In the genomic region with DNA sequence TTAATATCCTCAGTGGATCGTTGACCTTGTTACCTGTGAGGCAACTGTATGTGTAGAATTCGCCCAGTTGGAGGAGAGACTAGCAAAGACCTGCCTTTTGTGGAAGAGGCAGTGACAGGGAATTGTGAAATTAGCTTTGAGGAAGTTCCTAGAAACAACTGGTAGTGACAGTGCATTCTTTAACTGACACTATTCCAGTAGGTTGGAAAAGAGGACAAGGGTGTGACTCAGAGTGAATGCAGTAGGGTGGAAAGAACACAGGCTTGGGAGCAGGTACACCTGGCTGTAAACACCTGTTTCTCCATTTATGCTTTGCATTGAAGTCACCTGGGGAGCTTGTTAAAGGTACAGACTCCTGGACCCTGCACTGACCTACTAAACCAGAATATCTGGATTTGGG, we compare ENCODE assay signal across 16 cellular contexts.
A peak's percentile ranks its signal among the peaks of the same experiment; 100 is the strongest.
DNase-seq lines count a peak whose midpoint lies in the region; ATAC-seq and TF ChIP-seq lines count a peak whose summit lies in the region.
"Had no signal": no experiment of that assay in that cellular context is flagged by ENCODE, and none has a peak within 500 bp of the region (broad histone marks: within the 10 kb centered on the region; RNA-seq: fewer than 3 reads in every experiment).

No MANE protein-coding gene starts in this region.

- TF ChIP-seq CTCF in GM23338 (conservative IDR thresholded peaks at IDR 0.05; ENCODE audit: low read depth in 2 of 2) (no peak), WTC11 (IDR thresholded peaks at IDR 0.05) (no peak)

- intact Hi-C loops in left cardiac atrium (cut with DNase I) = no loop called here

- H3K79me2 ChIP-seq in GM23338 (replicated peaks; ENCODE audit: insufficient read depth) = no peaks in the 10 kb centered on the region

- H2AFZ ChIP-seq in GM23338 = no peak overlapping the region

- H3F3A ChIP-seq in GM23338 (replicated peaks; ENCODE audit: low read depth) = 0 out of 2 replicates have a peak, but pooled peaks cover 9% of the 10 kb centered on the region

- peaks cover 29% of the 10 kb centered on the region; the same call in 1 of the 2 replicates for H4K20me1 ChIP-seq in GM23338 (replicated peaks; ENCODE audit: insufficient read depth)

- H3K4me1 Mint-ChIP-seq in GM23338 = peaks cover 33% of the 10 kb centered on the region
- H3K4me1 Mint-ChIP-seq in WTC11 = peaks cover 40% of the 10 kb centered on the region
- peaks cover 5 to 16% (median 13%) of the 10 kb centered on the region in 3 donors for H3K4me1 Mint-ChIP-seq in naive B cell

- no peaks in the 10 kb centered on the region for H3K36me3 ChIP-seq in GM23338 (ENCODE audit: insufficient read depth)
- H3K36me3 ChIP-seq: BLaER1 treated with 17β-estradiol and CSF1 and Interleukin-3, amounts not matched to agents 10 nM and 100 nM; SJCRH30 had no signal

- ATAC-seq in GM23338 (no peak), WTC11 (no peak), naive B cell (ENCODE audit: low read depth in 2 of 2) (no peak), GM18907 (IDR thresholded peaks at IDR 0.05; ENCODE audit: unreplicated experiment) (no peak), GM18873 (IDR thresholded peaks at IDR 0.05; ENCODE audit: low FRiP score, unreplicated experiment) (no peak), left cardiac atrium (no peak)
- ATAC-seq: left ventricle myocardium superior had no signal

- no peaks in the 10 kb centered on the region for H3K36me3 Mint-ChIP-seq in GM23338 (ENCODE audit: low read depth)
- H3K36me3 Mint-ChIP-seq in WTC11 = no peaks in the 10 kb centered on the region
- H3K36me3 Mint-ChIP-seq in naive B cell = no peaks in the 10 kb centered on the region
- H3K36me3 Mint-ChIP-seq: activated naive CD4-positive, alpha-beta T cell treated with anti-CD3 and anti-CD28 coated beads, Interleukin-2, amount 10 ng/mL, durations not matched to agents 7 days and 5 days had no signal

- H3K4me1 ChIP-seq in GM23338 (ENCODE audit: insufficient read depth) = peaks cover 21% of the 10 kb centered on the region
- H3K4me1 ChIP-seq: SJCRH30 had no signal

- H3K4me3 ChIP-seq in GM23338 = peak overlapping the region; percentile 79; the same call in 1 of the 2 replicates
- H3K4me3 ChIP-seq: SJCRH30 had no signal

- H3K27me3 Mint-ChIP-seq in GM23338 (ENCODE audit: insufficient read depth, low read depth, poor library complexity) (peaks cover 38% of the 10 kb centered on the region), WTC11 (ENCODE audit: low read depth) (peaks cover 54% of the 10 kb centered on the region), naive B cell (peaks cover 44 to 45% (median 44%) of the 10 kb centered on the region in 3 donors)

- H3K9me3 Mint-ChIP-seq in GM23338 = no peaks in the 10 kb centered on the region; the same call in 2 of the 3 replicates
- H3K9me3 Mint-ChIP-seq in WTC11 = no peaks in the 10 kb centered on the region
- no peaks in the 10 kb centered on the region for H3K9me3 Mint-ChIP-seq in naive B cell
- H3K9me3 Mint-ChIP-seq: activated naive CD4-positive, alpha-beta T cell treated with anti-CD3 and anti-CD28 coated beads, Interleukin-2, amount 10 ng/mL, durations not matched to agents 7 days and 5 days had no signal

- H3K27me3 ChIP-seq in GM23338 (ENCODE audit: insufficient read depth) = peaks cover 57% of the 10 kb centered on the region
- H3K27me3 ChIP-seq: SJCRH30 had no signal

- H3K4me3 Mint-ChIP-seq in GM23338 (peak overlapping the region; percentile 14; the same call in 2 of the 3 replicates), WTC11 (peak overlapping the region; percentile 84), naive B cell (peak overlapping the region in 6 of 8 donors; percentile 59 to 94 (median 86))
- H3K4me3 Mint-ChIP-seq: activated naive CD4-positive, alpha-beta T cell treated with anti-CD3 and anti-CD28 coated beads, Interleukin-2, amount 10 ng/mL, durations not matched to agents 7 days and 5 days had no signal

- DNase-seq in GM23338 (ENCODE audit: low spot score) = no peak
- DNase-seq in NCI-H146 (lab: John Stamatoyannopoulos, UW) = peak; percentile 81
- no peak for DNase-seq in WTC11 (ENCODE audit: low spot score)
- DNase-seq in naive B cell = no peak
- DNase-seq in kidney glomerular epithelial cell (lab: John Stamatoyannopoulos, UW) = no peak
- DNase-seq in left cardiac atrium = no peak
- DNase-seq: activated naive CD4-positive, alpha-beta T cell treated with anti-CD3 and anti-CD28 coated beads, Interleukin-2, amount 10 ng/mL, durations not matched to agents 7 days and 5 days; central memory CD4-positive, alpha-beta T cell; GDM1; left ventricle myocardium superior; MM.1S; NCI-H510A treated with DMSO at 0.1 percent for 48 hours; SJCRH30 had no signal

- POLR2A ChIA-PET in WTC11 (lab: Charles Lee) = no interaction called here

- CTCF ChIA-PET in WTC11 (lab: Charles Lee) = interaction anchor here (1.2 kb wide), 1 partner anchor 56 kb away, joined by 4 read pairs; no protein-coding TSS in a partner anchor

- H3K4me2 ChIP-seq in GM23338 = peak overlapping the region; percentile 92; the same call in 1 of the 2 replicates

- no peak overlapping the region for H3K27ac ChIP-seq in GM23338 (ENCODE audit: low read depth)
- H3K27ac ChIP-seq: BLaER1 treated with 17β-estradiol and CSF1 and Interleukin-3, amounts not matched to agents 10 nM and 100 nM; SJCRH30 had no signal

- H3K27ac Mint-ChIP-seq in GM23338 = no peak overlapping the region
- H3K27ac Mint-ChIP-seq in WTC11 = no peak overlapping the region
- H3K27ac Mint-ChIP-seq in naive B cell = no peak overlapping the region
- H3K27ac Mint-ChIP-seq: activated naive CD4-positive, alpha-beta T cell treated with anti-CD3 and anti-CD28 coated beads, Interleukin-2, amount 10 ng/mL, durations not matched to agents 7 days and 5 days had no signal

- no peaks in the 10 kb centered on the region for H3K9me2 ChIP-seq in GM23338 (ENCODE audit: insufficient read depth)

TF ChIP-seq in GM23338, 12 proteins besides CTCF, POLR2A, EP300 and RAD21 (continues in another document):
- TF ChIP-seq POLR2AphosphoS5 (IDR thresholded peaks at IDR 0.05; ENCODE audit: low read depth) (no peak), NANOG (IDR thresholded peaks at IDR 0.05; ENCODE audit: borderline replicate concordance) (no peak)

TF ChIP-seq in WTC11, 78 proteins besides CTCF, POLR2A, EP300 and RAD21 (continues in another document):
- TF ChIP-seq ELF4 (CRISPR knock-in tag; IDR thresholded peaks at IDR 0.05; ENCODE audit: low read depth) = no peak
- TF ChIP-seq ZNF219 (CRISPR knock-in tag; IDR thresholded peaks at IDR 0.05; ENCODE audit: borderline replicate concordance) = no peak
- TF ChIP-seq MXD4 (CRISPR knock-in tag; IDR thresholded peaks at IDR 0.05; ENCODE audit: borderline replicate concordance) = no peak
- TF ChIP-seq, protein P1, sequence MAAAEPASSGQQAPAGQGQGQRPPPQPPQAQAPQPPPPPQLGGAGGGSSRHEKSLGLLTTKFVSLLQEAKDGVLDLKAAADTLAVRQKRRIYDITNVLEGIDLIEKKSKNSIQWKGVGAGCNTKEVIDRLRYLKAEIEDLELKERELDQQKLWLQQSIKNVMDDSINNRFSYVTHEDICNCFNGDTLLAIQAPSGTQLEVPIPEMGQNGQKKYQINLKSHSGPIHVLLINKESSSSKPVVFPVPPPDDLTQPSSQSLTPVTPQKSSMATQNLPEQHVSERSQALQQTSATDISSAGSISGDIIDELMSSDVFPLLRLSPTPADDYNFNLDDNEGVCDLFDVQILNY (CRISPR knock-in tag; IDR thresholded peaks at IDR 0.05) = no peak
- TF ChIP-seq, protein P2, sequence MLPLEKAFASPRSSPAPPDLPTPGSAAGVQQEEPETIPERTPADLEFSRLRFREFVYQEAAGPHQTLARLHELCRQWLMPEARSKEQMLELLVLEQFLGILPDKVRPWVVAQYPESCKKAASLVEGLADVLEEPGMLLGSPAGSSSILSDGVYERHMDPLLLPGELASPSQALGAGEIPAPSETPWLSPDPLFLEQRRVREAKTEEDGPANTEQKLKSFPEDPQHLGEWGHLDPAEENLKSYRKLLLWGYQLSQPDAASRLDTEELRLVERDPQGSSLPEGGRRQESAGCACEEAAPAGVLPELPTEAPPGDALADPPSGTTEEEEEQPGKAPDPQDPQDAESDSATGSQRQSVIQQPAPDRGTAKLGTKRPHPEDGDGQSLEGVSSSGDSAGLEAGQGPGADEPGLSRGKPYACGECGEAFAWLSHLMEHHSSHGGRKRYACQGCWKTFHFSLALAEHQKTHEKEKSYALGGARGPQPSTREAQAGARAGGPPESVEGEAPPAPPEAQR (CRISPR knock-in tag; IDR thresholded peaks at IDR 0.05) = no peak
- TF ChIP-seq, protein P3, sequence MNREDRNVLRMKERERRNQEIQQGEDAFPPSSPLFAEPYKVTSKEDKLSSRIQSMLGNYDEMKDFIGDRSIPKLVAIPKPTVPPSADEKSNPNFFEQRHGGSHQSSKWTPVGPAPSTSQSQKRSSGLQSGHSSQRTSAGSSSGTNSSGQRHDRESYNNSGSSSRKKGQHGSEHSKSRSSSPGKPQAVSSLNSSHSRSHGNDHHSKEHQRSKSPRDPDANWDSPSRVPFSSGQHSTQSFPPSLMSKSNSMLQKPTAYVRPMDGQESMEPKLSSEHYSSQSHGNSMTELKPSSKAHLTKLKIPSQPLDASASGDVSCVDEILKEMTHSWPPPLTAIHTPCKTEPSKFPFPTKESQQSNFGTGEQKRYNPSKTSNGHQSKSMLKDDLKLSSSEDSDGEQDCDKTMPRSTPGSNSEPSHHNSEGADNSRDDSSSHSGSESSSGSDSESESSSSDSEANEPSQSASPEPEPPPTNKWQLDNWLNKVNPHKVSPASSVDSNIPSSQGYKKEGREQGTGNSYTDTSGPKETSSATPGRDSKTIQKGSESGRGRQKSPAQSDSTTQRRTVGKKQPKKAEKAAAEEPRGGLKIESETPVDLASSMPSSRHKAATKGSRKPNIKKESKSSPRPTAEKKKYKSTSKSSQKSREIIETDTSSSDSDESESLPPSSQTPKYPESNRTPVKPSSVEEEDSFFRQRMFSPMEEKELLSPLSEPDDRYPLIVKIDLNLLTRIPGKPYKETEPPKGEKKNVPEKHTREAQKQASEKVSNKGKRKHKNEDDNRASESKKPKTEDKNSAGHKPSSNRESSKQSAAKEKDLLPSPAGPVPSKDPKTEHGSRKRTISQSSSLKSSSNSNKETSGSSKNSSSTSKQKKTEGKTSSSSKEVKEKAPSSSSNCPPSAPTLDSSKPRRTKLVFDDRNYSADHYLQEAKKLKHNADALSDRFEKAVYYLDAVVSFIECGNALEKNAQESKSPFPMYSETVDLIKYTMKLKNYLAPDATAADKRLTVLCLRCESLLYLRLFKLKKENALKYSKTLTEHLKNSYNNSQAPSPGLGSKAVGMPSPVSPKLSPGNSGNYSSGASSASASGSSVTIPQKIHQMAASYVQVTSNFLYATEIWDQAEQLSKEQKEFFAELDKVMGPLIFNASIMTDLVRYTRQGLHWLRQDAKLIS (CRISPR knock-in tag; IDR thresholded peaks at IDR 0.05; ENCODE audit: borderline replicate concordance) = no peak
- TF ChIP-seq, protein P4, sequence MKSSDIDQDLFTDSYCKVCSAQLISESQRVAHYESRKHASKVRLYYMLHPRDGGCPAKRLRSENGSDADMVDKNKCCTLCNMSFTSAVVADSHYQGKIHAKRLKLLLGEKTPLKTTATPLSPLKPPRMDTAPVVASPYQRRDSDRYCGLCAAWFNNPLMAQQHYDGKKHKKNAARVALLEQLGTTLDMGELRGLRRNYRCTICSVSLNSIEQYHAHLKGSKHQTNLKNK (CRISPR knock-in tag; IDR thresholded peaks at IDR 0.05) = no peak
- TF ChIP-seq ZNF232 (CRISPR knock-in tag; IDR thresholded peaks at IDR 0.05) = no peak

Comparison
In these comparisons a context has a peak if more than half of its experiments do, and no peak if none do; other contexts are left out.
1. H3K4me3 Mint-ChIP-seq: peak in every context shown above with its lines; median percentile 86 in naive B cell; 84 in WTC11; 14 in GM23338.